ENCODE assay signal across 8 cellular contexts in genomic region chr14:21308479-21309237, GRCh38. TPM values are rescaled to one million over a fixed set of nuclear protein-coding genes. Genes with fewer than 3 reads are reported as not detected.
DNase-seq lines count a peak whose midpoint lies in the region; ATAC-seq and TF ChIP-seq lines count a peak whose summit lies in the region.

No MANE protein-coding gene starts in this region.

- peak overlapping the region; percentile 61 for H3K4me2 ChIP-seq in SU-DHL-6 (ENCODE audit: low read depth, low read length, poor library complexity, severe bottlenecking)

- H3K4me3 Mint-ChIP-seq in IgD-negative memory B cell = peak overlapping the region; percentile 76 to 96 (median 92)

- H3K4me1 ChIP-seq in right cardiac atrium (ENCODE audit: control insufficient read depth, insufficient read depth, low read length) (no peaks in the 10 kb centered on the region), rectal smooth muscle tissue (ENCODE audit: control insufficient read depth, insufficient read depth, low read length) (no peaks in the 10 kb centered on the region)

- H3F3A ChIP-seq in SU-DHL-6 (ENCODE audit: insufficient read depth) = peaks cover 21% of the 10 kb centered on the region; the same call in 1 of the 2 replicates

- H3K9ac ChIP-seq in SU-DHL-6 (ENCODE audit: low read length) (peak overlapping the region; percentile 52), rectal smooth muscle tissue (ENCODE audit: low read length) (no peak overlapping the region)

- H3K4me1 Mint-ChIP-seq in IgD-negative memory B cell = peaks cover 19 to 24% (median 22%) of the 10 kb centered on the region in 3 donors

- H3K79me2 ChIP-seq in SU-DHL-6 (ENCODE audit: insufficient read depth, low read length) = no peaks in the 10 kb centered on the region

- H3K27me3 ChIP-seq in SU-DHL-6 (ENCODE audit: low read length) (no peaks in the 10 kb centered on the region; the same call in 1 of the 2 replicates), right cardiac atrium (ENCODE audit: control insufficient read depth, insufficient read depth) (no peaks in the 10 kb centered on the region), rectal smooth muscle tissue (ENCODE audit: control insufficient read depth, insufficient read depth, low read length) (no peaks in the 10 kb centered on the region)

- 3% methylated on average over 16 of the region's 16 CpGs for WGBS in right cardiac atrium

- H3K27me3 Mint-ChIP-seq in IgD-negative memory B cell = peaks cover 1% of the 10 kb centered on the region

- H3K36me3 ChIP-seq in SU-DHL-6 (ENCODE audit: low read length) (no peaks in the 10 kb centered on the region), rectal smooth muscle tissue (ENCODE audit: control insufficient read depth, insufficient read depth, low read length) (no peaks in the 10 kb centered on the region)

- intact Hi-C loops in right cardiac atrium (cut with DNase I) = no loop called here

- H3K27ac ChIP-seq in SU-DHL-6 (ENCODE audit: low read depth, low read length) = no peak overlapping the region; the same call in 1 of the 2 replicates
- peak overlapping the region; percentile 72 for H3K27ac ChIP-seq in right cardiac atrium (ENCODE audit: low read length)
- H3K27ac ChIP-seq in rectal smooth muscle tissue (ENCODE audit: low read depth, low read length) = no peak overlapping the region

- ATAC-seq in GM21515 (IDR thresholded peaks at IDR 0.05; ENCODE audit: unreplicated experiment) (peak; percentile 67), right cardiac atrium (peak; percentile 88 to 94)

- DNase-seq in Caki2 (ENCODE audit: low read depth) = peak; percentile 93
- peak in 51 of 56 donors; percentile 2 to 80 (median 43) for DNase-seq in amygdala (lab: John Stamatoyannopoulos, UW)
- peak; percentile 64 to 78 (median 76) for DNase-seq in right cardiac atrium
- DNase-seq in SHP77 (lab: John Stamatoyannopoulos, UW) = no peak

- no peaks in the 10 kb centered on the region for H3K9me2 ChIP-seq in SU-DHL-6 (replicated peaks; ENCODE audit: insufficient read depth, low read length)

- peaks cover 2% of the 10 kb centered on the region for H3K36me3 Mint-ChIP-seq in IgD-negative memory B cell

- peak overlapping the region; percentile 75 to 98 (median 95) for H3K27ac Mint-ChIP-seq in IgD-negative memory B cell

- no peak for TF ChIP-seq CTCF in SU-DHL-6 (IDR thresholded peaks at IDR 0.05; ENCODE audit: insufficient read depth, low read length, poor library complexity, severe bottlenecking)

- H2AFZ ChIP-seq in SU-DHL-6 (ENCODE audit: low read depth, low read length, severe bottlenecking) = peak overlapping the region; percentile 91

- H3K9me3 Mint-ChIP-seq in IgD-negative memory B cell = no peaks in the 10 kb centered on the region

- in situ Hi-C loops in Caki2 (cut with HindIII; ENCODE audit: low pct_unique_long_range_greater_than_20kb, low sequenced_read_pairs) = no loop called here

- H3K9me3 ChIP-seq in SU-DHL-6 (ENCODE audit: insufficient read depth, low read length) = no peaks in the 10 kb centered on the region
- H3K9me3 ChIP-seq in right cardiac atrium (ENCODE audit: control insufficient read depth, low read length) = no peaks in the 10 kb centered on the region

- H4K20me1 ChIP-seq in SU-DHL-6 (ENCODE audit: low read depth, low read length) = no peaks in the 10 kb centered on the region

- H3K4me3 ChIP-seq in SU-DHL-6 (ENCODE audit: insufficient read depth, low read length, poor library complexity, severe bottlenecking) (peak overlapping the region; percentile 47), right cardiac atrium (ENCODE audit: low read length) (peak overlapping the region; percentile 28), rectal smooth muscle tissue (ENCODE audit: low read length) (peak overlapping the region; percentile 40)

RNA-seq across cellular contexts. Expression of gene RPGRIP1, which starts 28.8 kb away (rescaled TPM):
- total RNA-seq in Caki2 (2014; rRNA removed; shearing (Covaris generic); ENCODE audit: low replicate concordance) = not detected in 2 replicates
- polyA plus RNA-seq in IgD-negative memory B cell = 0.14 TPM
- total RNA-seq in right cardiac atrium = 1 to 10 TPM in 1 of 4 donors, under 1 TPM in 3; 0.20 to 1.0 (median 0.61) TPM
- 0.27 TPM for polyA plus RNA-seq in right cardiac atrium

RNA-seq across cellular contexts. Expression of gene HNRNPC, which starts 39.4 kb away (rescaled TPM):
- 814 and 828 TPM in 2 replicates for total RNA-seq in Caki2 (2014; rRNA removed; shearing (Covaris generic); ENCODE audit: low replicate concordance)
- polyA plus RNA-seq in IgD-negative memory B cell (741 TPM), right cardiac atrium (334 TPM)
- total RNA-seq in right cardiac atrium = 100 to 1,000 TPM; 241 to 308 (median 289) TPM

Comparison
In these comparisons a context has a peak if more than half of its experiments do, and no peak if none do; other contexts are left out.
1. DNase-seq: peak in Caki2 (single experiment), amygdala (51 of 56) and right cardiac atrium (3 of 3); none in SHP77 (0 of 2).
2. Peak in every context shown above with its lines, with median percentiles within 50 percentile points of each other: H3K4me3 ChIP-seq.